10 cellular contexts compared by ENCODE assay signal in genomic region chr19:15463865-15464371, GRCh38. TPM values are rescaled to one million over a fixed set of nuclear protein-coding genes. Genes with fewer than 3 reads are reported as not detected.
DNase-seq lines count a peak whose midpoint lies in the region; ATAC-seq and TF ChIP-seq lines count a peak whose summit lies in the region.
"Had no signal": no experiment of that assay in that cellular context is flagged by ENCODE, and none has a peak within 500 bp of the region (broad histone marks: within the 10 kb centered on the region; RNA-seq: fewer than 3 reads in every experiment).

No MANE protein-coding gene starts in this region.

- H2AFZ ChIP-seq in parathyroid adenoma: no peak overlapping the region

- H3K27me3 Mint-ChIP-seq in activated naive CD4-positive, alpha-beta T cell treated with anti-CD3 and anti-CD28 coated beads, Interleukin-2, amount 50 U/mL, for 24 hours: no peaks in the 10 kb centered on the region

- H3K79me2 ChIP-seq in parathyroid adenoma: no peaks in the 10 kb centered on the region

- H3K4me3 ChIP-seq in parathyroid adenoma (ENCODE audit: low read depth, low read length): no peak overlapping the region

- no peak overlapping the region for H3K4me2 ChIP-seq in parathyroid adenoma (ENCODE audit: low read length)

- peaks cover 74% of the 10 kb centered on the region for H3K4me1 Mint-ChIP-seq in activated naive CD4-positive, alpha-beta T cell treated with anti-CD3 and anti-CD28 coated beads, Interleukin-2, amount 50 U/mL, for 24 hours

- H3K9ac ChIP-seq in parathyroid adenoma: no peak overlapping the region

- H3K9me3 Mint-ChIP-seq in activated naive CD4-positive, alpha-beta T cell treated with anti-CD3 and anti-CD28 coated beads, Interleukin-2, amount 50 U/mL, for 24 hours: no peaks in the 10 kb centered on the region
- H3K9me3 Mint-ChIP-seq: nephron had no signal

- no peaks in the 10 kb centered on the region for H3K9me3 ChIP-seq in parathyroid adenoma (ENCODE audit: control insufficient read depth, low read length)

- H3K36me3 Mint-ChIP-seq in activated naive CD4-positive, alpha-beta T cell treated with anti-CD3 and anti-CD28 coated beads, Interleukin-2, amount 50 U/mL, for 24 hours: peaks cover 5% of the 10 kb centered on the region

- peak; percentile 45 for ATAC-seq in GM21447 (IDR thresholded peaks at IDR 0.05; ENCODE audit: unreplicated experiment)
- no peak for ATAC-seq in omental fat pad (ENCODE audit: low FRiP score)

- H3K27ac Mint-ChIP-seq in activated naive CD4-positive, alpha-beta T cell treated with anti-CD3 and anti-CD28 coated beads, Interleukin-2, amount 50 U/mL, for 24 hours: peak overlapping the region; percentile 97
- H3K27ac Mint-ChIP-seq: nephron had no signal

- H3K4me3 Mint-ChIP-seq in activated naive CD4-positive, alpha-beta T cell treated with anti-CD3 and anti-CD28 coated beads, Interleukin-2, amount 50 U/mL, for 24 hours: peak overlapping the region; percentile 86
- H3K4me3 Mint-ChIP-seq: nephron had no signal

- peak overlapping the region; percentile 24 for H3K27ac ChIP-seq in parathyroid adenoma

- DNase-seq in T follicular helper cell (ENCODE audit: low read depth) (peak; percentile 66), mesenteric fat pad (ENCODE audit: low spot score) (no peak), NCI-H1417 treated with DMSO at 0.1 percent for 48 hours (lab: John Stamatoyannopoulos, UW) (no peak), epidermal melanocyte (ENCODE audit: insufficient read length, low spot score) (no peak), omental fat pad (ENCODE audit: low spot score) (no peak)

- no peaks in the 10 kb centered on the region for H3K27me3 ChIP-seq in parathyroid adenoma (ENCODE audit: control insufficient read depth, insufficient read depth, low read length)

- TF ChIP-seq CTCF in parathyroid adenoma (IDR thresholded peaks at IDR 0.05) (no peak), omental fat pad (IDR thresholded peaks at IDR 0.05) (no peak)

- no peaks in the 10 kb centered on the region for H3K36me3 ChIP-seq in parathyroid adenoma (ENCODE audit: control insufficient read depth, insufficient read depth, low read length)

- no peaks in the 10 kb centered on the region for H3K4me1 ChIP-seq in parathyroid adenoma

RNA-seq across cellular contexts. Expression of gene RASAL3, which starts 0.4 kb away (rescaled TPM):
- total RNA-seq in mesenteric fat pad: 4.1 TPM
- total RNA-seq in omental fat pad: 1 to 10 TPM; 2.0 to 6.9 (median 3.6) TPM
- total RNA-seq: SK-MEL-5 had no signal

RNA-seq across cellular contexts. Expression of gene WIZ, which starts 14.2 kb away (rescaled TPM):
- total RNA-seq in mesenteric fat pad (37.6 TPM), omental fat pad (10 to 100 TPM; 17.4 to 41.8 (median 33.6) TPM)

RNA-seq across cellular contexts. Expression of gene PGLYRP2, which starts 15.4 kb away (rescaled TPM):
- total RNA-seq in mesenteric fat pad: not detected
- total RNA-seq in omental fat pad: not detected
- total RNA-seq: SK-MEL-5 had no signal

RNA-seq across cellular contexts. Expression of gene CYP4F22, which starts 44.4 kb away (rescaled TPM):
- total RNA-seq in mesenteric fat pad: not detected
- 1 to 10 TPM in 1 of 4 donors, under 1 TPM in 1, not detected in 2; 0.36 to 1.3 TPM for total RNA-seq in omental fat pad
- total RNA-seq: SK-MEL-5 had no signal

RNA-seq across cellular contexts. Expression of gene AKAP8L, which starts 45.1 kb away (rescaled TPM):
- total RNA-seq in mesenteric fat pad: 63.8 TPM
- 100 to 1,000 TPM in 1 of 4 donors, 10 to 100 TPM in 3; 52.2 to 141 (median 79.5) TPM for total RNA-seq in omental fat pad
